In genomic region chr19:450912-451481, GRCh38 we compare ENCODE assay signal across 2 cellular contexts. TPM values are rescaled to one million over a fixed set of nuclear protein-coding genes. Genes with fewer than 3 reads are reported as not detected.
"Had no signal": no experiment of that assay in that cellular context is flagged by ENCODE, and none has a peak within 500 bp of the region (broad histone marks: within the 10 kb centered on the region; RNA-seq: fewer than 3 reads in every experiment).

No MANE protein-coding gene starts in this region.

RNA-seq across cellular contexts. Expression of gene SHC2, which starts 9.8 kb away (rescaled TPM):
- total RNA-seq: activated B cell treated with CpG ODN at 0.5 μM for 24 hours, T-helper 17 cell had no signal

RNA-seq across cellular contexts. Expression of gene C2CD4C, which starts 42.0 kb away (rescaled TPM):
- total RNA-seq: activated B cell treated with CpG ODN at 0.5 μM for 24 hours, T-helper 17 cell had no signal
